Comparison of ENCODE assay signal across 28 cellular contexts in genomic region chr4:27602172-27602571, GRCh38.
"Had no signal": no experiment of that assay in that cellular context is flagged by ENCODE, and none has a peak within 500 bp of the region (broad histone marks: within the 10 kb centered on the region; RNA-seq: fewer than 3 reads in every experiment).

No MANE protein-coding gene starts in this region.

- H3K4me3 ChIP-seq: colonic mucosa, coronary artery, dorsolateral prefrontal cortex, esophagus muscularis mucosa, esophagus squamous epithelium, gastrocnemius medialis, gastroesophageal sphincter, heart left ventricle, heart right ventricle had no signal

- H3K27ac ChIP-seq: colonic mucosa, coronary artery, dorsolateral prefrontal cortex, epithelial cell of prostate, esophagus muscularis mucosa, esophagus squamous epithelium, foreskin keratinocyte, gastrocnemius medialis, gastroesophageal sphincter, heart left ventricle, heart right ventricle had no signal

- H3K36me3 ChIP-seq: colonic mucosa, esophagus muscularis mucosa, esophagus squamous epithelium, gastrocnemius medialis, gastroesophageal sphincter, heart left ventricle, heart right ventricle had no signal

- H3K9me3 ChIP-seq: colonic mucosa, esophagus muscularis mucosa, esophagus squamous epithelium, gastrocnemius medialis, gastroesophageal sphincter had no signal

- H3K27me3 ChIP-seq: colonic mucosa, dorsolateral prefrontal cortex, esophagus muscularis mucosa, esophagus squamous epithelium, foreskin keratinocyte, gastrocnemius medialis, gastroesophageal sphincter, heart left ventricle, heart right ventricle had no signal

- DNase-seq: colonic mucosa; cortex of kidney; dermis blood vessel endothelial cell; dorsolateral prefrontal cortex; effector CD4-positive, alpha-beta T cell; effector CD8-positive, alpha-beta T cell; effector memory CD4-positive, alpha-beta T cell; effector memory CD8-positive, alpha-beta T cell; endodermal cell; erythroblast; esophagus squamous epithelium; foreskin fibroblast; foreskin keratinocyte; foreskin melanocyte; gastrocnemius medialis; glutamatergic neuron; head of caudate nucleus; heart left ventricle; heart right ventricle had no signal

- FAIRE-seq: colon, endometrium, endothelial cell of umbilical vein, frontal cortex had no signal

- ATAC-seq: effector memory CD8-positive, alpha-beta T cell; esophagus mucosa; foreskin keratinocyte; gastrocnemius medialis; gastroesophageal sphincter; heart left ventricle; heart right ventricle had no signal

- H3K4me1 ChIP-seq: colonic mucosa, esophagus muscularis mucosa, esophagus squamous epithelium, foreskin keratinocyte, gastrocnemius medialis, gastroesophageal sphincter, heart left ventricle, heart right ventricle had no signal
